Comparison of ENCODE assay signal across 21 cellular contexts in genomic region chr4:10625130-10625529, GRCh38. TPM values are rescaled to one million over a fixed set of nuclear protein-coding genes. Genes with fewer than 3 reads are reported as not detected.
DNase-seq lines count a peak whose midpoint lies in the region; ATAC-seq and TF ChIP-seq lines count a peak whose summit lies in the region.
"Had no signal": no experiment of that assay in that cellular context is flagged by ENCODE, and none has a peak within 500 bp of the region (broad histone marks: within the 10 kb centered on the region; RNA-seq: fewer than 3 reads in every experiment).

No MANE protein-coding gene starts in this region.

- H3K4me3 ChIP-seq in endodermal cell (ENCODE audit: low read length), result no peak overlapping the region
- H3K4me3 ChIP-seq in heart right ventricle, result no peak overlapping the region
- H3K4me3 ChIP-seq: colonic mucosa, gastrocnemius medialis, tibial nerve had no signal

- no peaks in the 10 kb centered on the region for H3K27me3 Mint-ChIP-seq in endodermal cell (ENCODE audit: insufficient read depth)

- no peaks in the 10 kb centered on the region for H3K36me3 Mint-ChIP-seq in endodermal cell (ENCODE audit: low read depth)
- H3K36me3 Mint-ChIP-seq: CD4-positive, alpha-beta memory T cell had no signal

- H3K27me3 ChIP-seq in endodermal cell (ENCODE audit: control insufficient read depth, insufficient read depth, low read length, poor library complexity, severe bottlenecking) (no peaks in the 10 kb centered on the region), heart right ventricle (peaks cover 0 to 10% (median 4%) of the 10 kb centered on the region in 7 donors)
- H3K27me3 ChIP-seq: colonic mucosa, gastrocnemius medialis, tibial nerve had no signal

- H3K9ac ChIP-seq in endodermal cell (ENCODE audit: extremely low read depth, low read length, poor library complexity, severe bottlenecking), result no peak overlapping the region

- 64 to 71% methylated on average over 3 to 5 of the region's 5 CpGs for WGBS in endodermal cell (ENCODE audit: insufficient coverage in 1 of 2, insufficient read length in 1 of 2), 2 experiments
- WGBS in heart right ventricle, 2 donors, result 30 to 36% methylated on average over 5 of the region's 5 CpGs

- DNase-seq in NCI-H2107 treated with DMSO at 0.1 percent for 48 hours (lab: John Stamatoyannopoulos, UW; ENCODE audit: unreplicated experiment), result peak; percentile 36
- no peak for DNase-seq in NCI-H2107 (lab: John Stamatoyannopoulos, UW)
- DNase-seq in NCI-H2196 treated with DMSO at 0.1 percent for 48 hours (lab: John Stamatoyannopoulos, UW; ENCODE audit: unreplicated experiment), result peak; percentile 39
- DNase-seq in endodermal cell, result no peak
- peak; percentile 57 for DNase-seq in smooth muscle cell of the brain vasculature (ENCODE audit: low read depth, low spot score)
- no peak for DNase-seq in stimulated activated CD4-positive, alpha-beta T cell treated with anti-CD3 and anti-CD28 coated beads, Interleukin-4, amount 100 ng/mL, for 1 hour
- DNase-seq in heart right ventricle, result no peak
- DNase-seq: CD4-positive, alpha-beta memory T cell; colonic mucosa; gastrocnemius medialis; GDM1; IMR-90; mesendoderm; nucleus accumbens; SIG-M5; T-helper 2 cell had no signal

- no peaks in the 10 kb centered on the region for H3K9me3 ChIP-seq in endodermal cell (ENCODE audit: control insufficient read depth, low read length)
- H3K9me3 ChIP-seq in heart right ventricle, result no peaks in the 10 kb centered on the region
- H3K9me3 ChIP-seq: colonic mucosa, gastrocnemius medialis, tibial nerve had no signal

- H3K4me1 ChIP-seq in endodermal cell (ENCODE audit: control insufficient read depth, insufficient read depth, low read length), result peaks cover 2% of the 10 kb centered on the region
- H3K4me1 ChIP-seq in heart right ventricle, result no peaks in the 10 kb centered on the region
- H3K4me1 ChIP-seq: colonic mucosa, gastrocnemius medialis had no signal

- TF ChIP-seq CTCF in endodermal cell (conservative IDR thresholded peaks at IDR 0.05) (no peak), heart right ventricle (IDR thresholded peaks at IDR 0.05) (no peak)

- no peaks in the 10 kb centered on the region for H3K36me3 ChIP-seq in endodermal cell (ENCODE audit: control insufficient read depth, insufficient read depth, low read length)
- no peaks in the 10 kb centered on the region for H3K36me3 ChIP-seq in heart right ventricle
- H3K36me3 ChIP-seq: colonic mucosa, gastrocnemius medialis, tibial nerve had no signal

- H3K9me3 Mint-ChIP-seq in endodermal cell, result no peaks in the 10 kb centered on the region
- H3K9me3 Mint-ChIP-seq: CD4-positive, alpha-beta memory T cell had no signal

- H3K4me1 Mint-ChIP-seq in endodermal cell, result peaks cover 14% of the 10 kb centered on the region
- H3K4me1 Mint-ChIP-seq: CD4-positive, alpha-beta memory T cell had no signal

- no peak for ATAC-seq in HG02798 (IDR thresholded peaks at IDR 0.05; ENCODE audit: poor library complexity, unreplicated experiment)
- no peak for ATAC-seq in heart right ventricle
- ATAC-seq: gastrocnemius medialis, HCT116 had no signal

- no peak overlapping the region for H3K4me3 Mint-ChIP-seq in endodermal cell
- H3K4me3 Mint-ChIP-seq: CD4-positive, alpha-beta memory T cell had no signal

- intact Hi-C loops in heart right ventricle (cut with DNase I), result no loop called here

- no peak overlapping the region for H3K27ac Mint-ChIP-seq in endodermal cell
- H3K27ac Mint-ChIP-seq: CD4-positive, alpha-beta memory T cell had no signal

- H3K27ac ChIP-seq in endodermal cell (ENCODE audit: low read depth, low read length) (peak overlapping the region; percentile 25), heart right ventricle (no peak overlapping the region)
- H3K27ac ChIP-seq: colonic mucosa, gastrocnemius medialis, tibial nerve had no signal

RNA-seq across cellular contexts. Expression of gene CLNK, which starts 59.4 kb away (rescaled TPM):
- total RNA-seq in endodermal cell (not detected), heart right ventricle (under 1 TPM in 2 of 10 donors, not detected in 8; 0.15 to 0.62 TPM)
- not detected for polyA plus RNA-seq in endodermal cell (2013, experiment 1 of 2)
- polyA plus RNA-seq in endodermal cell (2013, experiment 2 of 2), result not detected
- polyA plus RNA-seq in heart right ventricle, result not detected
- total RNA-seq: endothelial cell of umbilical vein, gastrocnemius medialis, IMR-90, skeletal muscle tissue, tibial nerve had no signal
- polyA plus RNA-seq: CD4-positive, alpha-beta memory T cell; endothelial cell of umbilical vein; IMR-90 had no signal

Comparison
In these comparisons a context has a peak if more than half of its experiments do, and no peak if none do; other contexts are left out.
1. DNase-seq: peak in NCI-H2107 treated with DMSO at 0.1 percent for 48 hours (single experiment), NCI-H2196 treated with DMSO at 0.1 percent for 48 hours (single experiment) and smooth muscle cell of the brain vasculature (single experiment); none in NCI-H2107 (single experiment), endodermal cell (single experiment), stimulated activated CD4-positive, alpha-beta T cell treated with anti-CD3 and anti-CD28 coated beads, Interleukin-4, amount 100 ng/mL, for 1 hour (single experiment) and heart right ventricle (0 of 2).